In the genomic region with DNA sequence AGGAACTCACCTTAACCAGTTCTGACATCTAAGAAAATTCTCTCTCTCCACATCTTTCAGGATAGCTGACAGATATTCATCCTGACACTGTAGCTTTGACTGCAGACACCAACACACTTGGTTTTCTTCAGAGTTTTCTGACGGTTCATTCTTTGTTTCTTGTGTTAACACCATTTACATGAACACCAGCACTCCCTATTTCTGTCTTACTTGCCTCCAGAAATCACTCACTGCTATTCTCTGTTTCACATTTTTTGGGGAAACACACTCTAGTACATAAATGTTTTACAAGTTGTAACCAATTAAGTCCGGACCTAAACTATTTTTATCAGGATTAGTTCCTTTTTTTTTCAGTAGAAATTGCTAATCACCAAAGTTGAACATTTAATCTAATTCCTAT, we compare ENCODE assay signal across 16 cellular contexts.
DNase-seq lines count a peak whose midpoint lies in the region; ATAC-seq lines count a peak whose summit lies in the region.
"Had no signal": no experiment of that assay in that cellular context is flagged by ENCODE, and none has a peak within 500 bp of the region (broad histone marks: within the 10 kb centered on the region; RNA-seq: fewer than 3 reads in every experiment).

No MANE protein-coding gene starts in this region.

- peak; percentile 72 for ATAC-seq in GM18873 (IDR thresholded peaks at IDR 0.05; ENCODE audit: low FRiP score, unreplicated experiment)
- ATAC-seq in GM21526 (IDR thresholded peaks at IDR 0.05; ENCODE audit: low FRiP score, unreplicated experiment), result peak; percentile 41
- ATAC-seq in HG03045 (IDR thresholded peaks at IDR 0.05; ENCODE audit: unreplicated experiment), result peak; percentile 76
- ATAC-seq: HCT116; HepG2; naive thymus-derived CD8-positive, alpha-beta T cell; right lobe of liver had no signal

- peak overlapping the region; percentile 72 for H3K27ac ChIP-seq in epithelial cell of prostate
- H3K27ac ChIP-seq: right lobe of liver, WERI-Rb-1 had no signal

- DNase-seq in epithelial cell of prostate (ENCODE audit: low read depth, low spot score) (no peak), NCI-H1417 (lab: John Stamatoyannopoulos, UW) (no peak), NCI-H345 treated with DMSO at 0.1 percent for 48 hours (lab: John Stamatoyannopoulos, UW; ENCODE audit: unreplicated experiment) (no peak), NCI-H2029 (lab: John Stamatoyannopoulos, UW) (no peak)
- DNase-seq: activated T-cell treated with anti-CD3 and anti-CD28 coated beads, Interleukin-2, amount 50 U/mL, for 1 hour; aorta; CD4-positive, CD25-positive, alpha-beta regulatory T cell; foreskin melanocyte; naive thymus-derived CD8-positive, alpha-beta T cell; WERI-Rb-1 had no signal
